8 cellular contexts compared by ENCODE assay signal in the genomic region with DNA sequence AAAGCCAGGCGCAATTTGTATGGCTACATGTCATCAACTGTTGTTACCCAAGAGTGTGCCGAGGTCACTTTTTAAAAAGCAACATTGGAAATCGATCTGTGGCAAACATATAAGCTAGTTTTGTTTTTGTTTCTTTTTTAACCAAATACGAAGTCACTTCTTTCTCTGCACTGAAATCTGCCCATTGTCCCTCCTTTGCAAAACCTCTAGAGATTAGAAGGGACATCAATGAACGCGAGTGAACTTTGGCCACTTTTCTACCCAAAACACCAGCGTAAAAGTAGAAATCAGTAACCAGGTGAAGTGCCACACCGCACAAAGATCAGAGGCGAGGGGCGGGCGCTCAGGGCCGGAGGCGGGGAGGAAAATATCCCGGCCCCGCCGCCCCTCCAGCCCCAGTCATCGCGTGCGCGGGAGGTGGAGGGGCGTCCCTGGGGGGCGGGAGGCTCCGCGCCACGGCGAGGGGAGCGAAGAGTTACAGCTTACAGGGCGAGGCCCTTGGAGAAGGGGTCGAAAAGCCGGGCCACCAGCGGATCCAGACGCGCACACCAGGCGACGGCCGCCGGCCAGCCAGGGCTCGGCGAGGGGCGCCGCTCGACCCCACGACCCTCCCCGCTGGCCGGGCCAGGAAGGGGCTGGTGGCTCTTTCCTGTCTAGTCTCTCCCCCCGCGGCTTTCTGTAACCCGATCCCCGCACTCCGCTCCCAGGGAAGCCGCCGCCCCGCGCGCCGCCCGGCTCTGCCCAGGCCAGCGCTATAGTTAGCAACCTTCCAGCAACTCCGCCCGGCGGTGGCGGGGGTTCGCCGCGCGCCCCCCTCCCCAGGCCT. TPM values are rescaled to one million over a fixed set of nuclear protein-coding genes. Genes with fewer than 3 reads are reported as not detected.
A peak's percentile ranks its signal among the peaks of the same experiment; 100 is the strongest.
DNase-seq lines count a peak whose midpoint lies in the region; ATAC-seq lines count a peak whose summit lies in the region.

No MANE protein-coding gene starts in this region.

- H4K91ac ChIP-seq in mesenchymal stem cell (ENCODE audit: low read length): peak overlapping the region; percentile 98

- H3K9me2 ChIP-seq in GM23248 (ENCODE audit: insufficient read depth): no peaks in the 10 kb centered on the region

- peak overlapping the region; percentile 99 for H2BK120ac ChIP-seq in mesenchymal stem cell (ENCODE audit: low read depth, low read length)

- H2AK5ac ChIP-seq in mesenchymal stem cell (ENCODE audit: low read length, severe bottlenecking): no peak overlapping the region

- 0 out of 2 replicates have a peak, but pooled peaks cover 4% of the 10 kb centered on the region for H4K20me1 ChIP-seq in GM23248 (ENCODE audit: insufficient read depth)

- no peaks in the 10 kb centered on the region for H3K9me3 Mint-ChIP-seq in activated CD8-positive, alpha-beta T cell treated with anti-CD3 and anti-CD28 coated beads, Interleukin-2, amount 10 ng/mL, durations not matched to agents 7 days and 5 days (ENCODE audit: insufficient read depth)

- H2AFZ ChIP-seq in GM23248 (peak overlapping the region; percentile 71), mesenchymal stem cell (ENCODE audit: low read depth, low read length) (no peak overlapping the region)

- peak overlapping the region; percentile 98 for H3K9ac ChIP-seq in GM23248
- peak overlapping the region; percentile 99 for H3K9ac ChIP-seq in mesenchymal stem cell (ENCODE audit: low read length)

- ATAC-seq in activated CD8-positive, alpha-beta T cell treated with anti-CD3 and anti-CD28 coated beads, Interleukin-2, amount 10 ng/mL, durations not matched to agents 7 days and 5 days: peak; percentile 80
- ATAC-seq in HG02840 (IDR thresholded peaks at IDR 0.05; ENCODE audit: low FRiP score, unreplicated experiment): no peak

- peaks cover 28% of the 10 kb centered on the region for H3F3A ChIP-seq in GM23248 (ENCODE audit: insufficient read depth)

- peak overlapping the region; percentile 89 for H3K4me3 Mint-ChIP-seq in activated CD8-positive, alpha-beta T cell treated with anti-CD3 and anti-CD28 coated beads, Interleukin-2, amount 10 ng/mL, durations not matched to agents 7 days and 5 days

- CTCF ChIA-PET in activated CD8-positive, alpha-beta T cell treated with anti-CD3 and anti-CD28 coated beads, Interleukin-2, amount 10 ng/mL, durations not matched to agents 7 days and 5 days (lab: Charles Lee): interaction anchor here (0.9 to 2.6 kb wide), 3 partner anchors 64 to 478 kb away, joined by 3 to 9 read pairs (median 4); no protein-coding TSS in a partner anchor

- H3K36me3 Mint-ChIP-seq in activated CD8-positive, alpha-beta T cell treated with anti-CD3 and anti-CD28 coated beads, Interleukin-2, amount 10 ng/mL, durations not matched to agents 7 days and 5 days (ENCODE audit: low read depth): peaks cover 16% of the 10 kb centered on the region

- H3K79me2 ChIP-seq in GM23248 (ENCODE audit: insufficient read depth): peaks cover 69% of the 10 kb centered on the region

- POLR2A ChIA-PET in activated CD8-positive, alpha-beta T cell treated with anti-CD3 and anti-CD28 coated beads, Interleukin-2, amount 10 ng/mL, durations not matched to agents 7 days and 5 days (lab: Charles Lee): interaction anchor here (0.6 to 1.3 kb wide), 4 partner anchors 19 to 82 kb away, joined by 3 to 6 read pairs (median 3); no protein-coding TSS in a partner anchor

- peak overlapping the region; percentile 95 for H2BK15ac ChIP-seq in mesenchymal stem cell (ENCODE audit: low read depth, poor library complexity, severe bottlenecking)

- H3K9me3 ChIP-seq in GM23248 (ENCODE audit: low read depth) (no peaks in the 10 kb centered on the region), mesenchymal stem cell (ENCODE audit: control insufficient read depth, low read length) (no peaks in the 10 kb centered on the region)

- H3K27me3 ChIP-seq in GM23248 (replicated peaks; ENCODE audit: insufficient read depth) (no peaks in the 10 kb centered on the region), mesenchymal stem cell (ENCODE audit: control insufficient read depth in 1 of 2, insufficient read depth in 1 of 2, low read length in 2 of 2) (no peaks in the 10 kb centered on the region)

- peak overlapping the region in 1 of 2 experiments; percentile 99 for H3K23ac ChIP-seq in mesenchymal stem cell (ENCODE audit: low read length in 2 of 2)

- H3K27ac ChIP-seq in GM23248: peak overlapping the region; percentile 96
- peak overlapping the region; percentile 93 for H3K27ac ChIP-seq in mesenchymal stem cell (ENCODE audit: low read length, poor library complexity, severe bottlenecking)

- H3K27me3 Mint-ChIP-seq in activated CD8-positive, alpha-beta T cell treated with anti-CD3 and anti-CD28 coated beads, Interleukin-2, amount 10 ng/mL, durations not matched to agents 7 days and 5 days (ENCODE audit: low read depth): peaks cover 9% of the 10 kb centered on the region

- peak overlapping the region; percentile 38 to 95 for H2BK12ac ChIP-seq in mesenchymal stem cell (ENCODE audit: low read length in 2 of 2)

- H3K79me1 ChIP-seq in mesenchymal stem cell (replicated peaks; ENCODE audit: low read length, poor library complexity, severe bottlenecking): no peaks in the 10 kb centered on the region

- H3K4me1 ChIP-seq in GM23248 (ENCODE audit: insufficient read depth) (peaks cover 32% of the 10 kb centered on the region), mesenchymal stem cell (ENCODE audit: control insufficient read depth, insufficient read depth, low read depth, low read length) (no peaks in the 10 kb centered on the region)

- H3K4me1 Mint-ChIP-seq in activated CD8-positive, alpha-beta T cell treated with anti-CD3 and anti-CD28 coated beads, Interleukin-2, amount 10 ng/mL, durations not matched to agents 7 days and 5 days (ENCODE audit: low read depth): peaks cover 44% of the 10 kb centered on the region

- peak overlapping the region; percentile 98 for H3K4ac ChIP-seq in mesenchymal stem cell (ENCODE audit: low read depth in 1 of 2, low read length in 2 of 2)

- peak overlapping the region; percentile 96 for H4K8ac ChIP-seq in mesenchymal stem cell (ENCODE audit: low read length)

- DNase-seq in GM23248 (peak; percentile 85), NCI-H2196 (lab: John Stamatoyannopoulos, UW; ENCODE audit: unreplicated experiment) (peak; percentile 19), mesenchymal stem cell (peak; percentile 82), mesenteric fat pad (ENCODE audit: low spot score) (no peak)
- peak; percentile 74 for DNase-seq in activated CD8-positive, alpha-beta T cell treated with anti-CD3 and anti-CD28 coated beads, Interleukin-2, amount 10 ng/mL, durations not matched to agents 7 days and 5 days
- DNase-seq in effector CD8-positive, alpha-beta T cell (lab: John Stamatoyannopoulos, UW): peak; percentile 56
- DNase-seq in stimulated activated CD8-positive, alpha-beta memory T cell treated with anti-CD3 and anti-CD28 coated beads, Interleukin-4, amount 100 ng/mL, for 1 hour (ENCODE audit: low read depth in 2 of 2, low spot score in 1 of 2): peak; percentile 21 to 27

- 1 to 2% methylated on average over 39 to 53 of the region's 66 CpGs for WGBS in GM23248 (ENCODE audit: low coverage in 1 of 2, low lambda C conversion rate in 2 of 2, missing lambda C conversion rate in 2 of 2), 2 experiments
- 1% methylated on average over 63 of the region's 66 CpGs for WGBS in mesenchymal stem cell

- peak overlapping the region; percentile 91 for H3K27ac Mint-ChIP-seq in activated CD8-positive, alpha-beta T cell treated with anti-CD3 and anti-CD28 coated beads, Interleukin-2, amount 10 ng/mL, durations not matched to agents 7 days and 5 days

- H3K4me3 ChIP-seq in GM23248 (peak overlapping the region; percentile 98), mesenchymal stem cell (ENCODE audit: insufficient read depth in 1 of 2, low read depth in 1 of 2, low read length in 2 of 2) (peak overlapping the region; percentile 97 to 99)

- H3K18ac ChIP-seq in mesenchymal stem cell (ENCODE audit: low read depth in 1 of 2, low read length in 2 of 2): peak overlapping the region; percentile 96 to 100

- peak overlapping the region; percentile 93 for H3K4me2 ChIP-seq in GM23248 (ENCODE audit: unreplicated experiment)
- peak overlapping the region; percentile 88 for H3K4me2 ChIP-seq in mesenchymal stem cell (ENCODE audit: low read length, poor library complexity, severe bottlenecking)

- H3K14ac ChIP-seq in mesenchymal stem cell (ENCODE audit: low read length in 2 of 2): peak overlapping the region; percentile 97 to 99

- in situ Hi-C loops in GM23248 (cut with MboI): loop anchor here (5.0 kb wide), 1 partner anchor 475 kb away; no protein-coding TSS in a partner anchor

- no peaks in the 10 kb centered on the region for H3K36me3 ChIP-seq in GM23248 (ENCODE audit: low read depth)
- peaks cover 0 to 3% of the 10 kb centered on the region in 2 experiments for H3K36me3 ChIP-seq in mesenchymal stem cell (ENCODE audit: control insufficient read depth in 1 of 2, insufficient read depth in 2 of 2, low read depth in 1 of 2, low read length in 2 of 2)

- peak overlapping the region; percentile 98 for H2BK5ac ChIP-seq in mesenchymal stem cell (ENCODE audit: low read depth, low read length, poor library complexity, severe bottlenecking)

RNA-seq across cellular contexts. Expression of a gene that starts 1.0 kb away (rescaled TPM):
- total RNA-seq in GM23248 (2014; rRNA removed; shearing (Covaris generic)): 91.7 and 99.3 TPM in 2 replicates
- 72.3 and 87.1 TPM in 2 replicates for polyA plus RNA-seq in GM23248 (2016; fragmentation: Nextera tagmentation; extraction: Ambion mirVana)
- 10 to 100 TPM; 84.7 to 87.9 TPM for total RNA-seq in activated CD8-positive, alpha-beta T cell treated with anti-CD3 and anti-CD28 coated beads, Interleukin-2, amount 10 ng/mL, durations not matched to agents 7 days and 5 days
- polyA plus RNA-seq in mesenchymal stem cell (2013, experiment 1 of 2): 159 TPM
- 180 TPM for polyA plus RNA-seq in mesenchymal stem cell (2013, experiment 2 of 2)
- total RNA-seq in mesenteric fat pad: 144 TPM
